22 cellular contexts compared by ENCODE assay signal in genomic region chrX:38660395-38661179, GRCh38.
"Had no signal": no experiment of that assay in that cellular context is flagged by ENCODE, and none has a peak within 500 bp of the region (broad histone marks: within the 10 kb centered on the region; RNA-seq: fewer than 3 reads in every experiment).

No MANE protein-coding gene starts in this region.

- ATAC-seq: heart left ventricle; naive thymus-derived CD4-positive, alpha-beta T cell; right cardiac atrium; stimulated activated naive B cell treated with anti-CD40 and anti-IgM and Interleukin-4, amounts not matched to agents 10 μg/mL and 1 μg/mL and 100 μg/mL, for 72 hours had no signal

- H3K27ac ChIP-seq: epithelial cell of prostate, heart left ventricle, neural progenitor cell, prostate gland, skin epidermis, testis, uterus had no signal

- H3K4me1 ChIP-seq: heart left ventricle, neural progenitor cell, prostate gland, testis, uterus had no signal

- FAIRE-seq: keratinocyte had no signal

- H3K4me2 ChIP-seq: neural progenitor cell had no signal

- H3K4me1 Mint-ChIP-seq: activated naive CD4-positive, alpha-beta T cell treated with anti-CD3 and anti-CD28 coated beads, Interleukin-2, amount 10 ng/mL, durations not matched to agents 7 days and 5 days; neural progenitor cell; stimulated activated naive B cell treated with anti-CD40 and anti-IgM and Interleukin-4, amounts not matched to agents 10 μg/mL and 1 μg/mL and 100 μg/mL, for 72 hours had no signal

- H3K27me3 Mint-ChIP-seq: activated CD4-positive, alpha-beta memory T cell treated with anti-CD3 and anti-CD28 coated beads, Interleukin-2, amount 10 ng/mL, durations not matched to agents 7 days and 5 days; activated naive CD4-positive, alpha-beta T cell treated with anti-CD3 and anti-CD28 coated beads, Interleukin-2, amount 10 ng/mL, durations not matched to agents 7 days and 5 days; naive thymus-derived CD4-positive, alpha-beta T cell had no signal

- H3K36me3 ChIP-seq: heart left ventricle, neural progenitor cell, prostate gland, uterus had no signal

- H2AFZ ChIP-seq: neural progenitor cell had no signal

- H3K27me3 ChIP-seq: neural progenitor cell, testis, uterus had no signal

- H3K4me3 Mint-ChIP-seq: activated CD4-positive, alpha-beta memory T cell treated with anti-CD3 and anti-CD28 coated beads, Interleukin-2, amount 10 ng/mL, durations not matched to agents 7 days and 5 days; activated naive CD4-positive, alpha-beta T cell treated with anti-CD3 and anti-CD28 coated beads, Interleukin-2, amount 10 ng/mL, durations not matched to agents 7 days and 5 days; brain; naive thymus-derived CD4-positive, alpha-beta T cell; neural progenitor cell; stimulated activated naive B cell treated with anti-CD40 and anti-IgM and Interleukin-4, amounts not matched to agents 10 μg/mL and 1 μg/mL and 100 μg/mL, for 72 hours had no signal

- H3K36me3 Mint-ChIP-seq: activated naive CD4-positive, alpha-beta T cell treated with anti-CD3 and anti-CD28 coated beads, Interleukin-2, amount 10 ng/mL, durations not matched to agents 7 days and 5 days; brain; naive thymus-derived CD4-positive, alpha-beta T cell; neural progenitor cell; stimulated activated naive B cell treated with anti-CD40 and anti-IgM and Interleukin-4, amounts not matched to agents 10 μg/mL and 1 μg/mL and 100 μg/mL, for 72 hours had no signal

- H3K9me3 ChIP-seq: heart left ventricle, prostate gland, testis, uterus had no signal

- DNase-seq: activated CD4-positive, alpha-beta memory T cell treated with anti-CD3 and anti-CD28 coated beads, Interleukin-2, amount 10 ng/mL, durations not matched to agents 7 days and 5 days; activated CD4-positive, alpha-beta T cell treated with anti-CD3 and anti-CD28 coated beads for 48 hours; activated CD4-positive, CD25-positive, alpha-beta regulatory T cell; activated effector memory CD4-positive, alpha-beta T cell treated with anti-CD3 and anti-CD28 coated beads, Interleukin-2, amount 50 U/mL, for 16 hours; activated naive CD4-positive, alpha-beta T cell treated with anti-CD3 and anti-CD28 coated beads, Interleukin-2, amount 10 ng/mL, durations not matched to agents 7 days and 5 days; anterior cingulate cortex; heart left ventricle; naive thymus-derived CD4-positive, alpha-beta T cell; right cardiac atrium; stimulated activated CD4-positive, alpha-beta T cell treated with anti-CD3 and anti-CD28 coated beads, Interleukin-15, amount 100 ng/mL, for 24 hours; stimulated activated naive B cell treated with anti-CD40 and anti-IgM and Interleukin-4, amounts not matched to agents 10 μg/mL and 1 μg/mL and 100 μg/mL, for 72 hours; T-helper 9 cell; testis; trophoblast cell; uterus had no signal

- H3K9me3 Mint-ChIP-seq: activated CD4-positive, alpha-beta memory T cell treated with anti-CD3 and anti-CD28 coated beads, Interleukin-2, amount 10 ng/mL, durations not matched to agents 7 days and 5 days; activated naive CD4-positive, alpha-beta T cell treated with anti-CD3 and anti-CD28 coated beads, Interleukin-2, amount 10 ng/mL, durations not matched to agents 7 days and 5 days; brain; naive thymus-derived CD4-positive, alpha-beta T cell; neural progenitor cell; stimulated activated naive B cell treated with anti-CD40 and anti-IgM and Interleukin-4, amounts not matched to agents 10 μg/mL and 1 μg/mL and 100 μg/mL, for 72 hours had no signal

- H3K4me3 ChIP-seq: heart left ventricle, lung, neural progenitor cell, prostate gland, skin epidermis, testis, uterus had no signal

- H3K27ac Mint-ChIP-seq: activated CD4-positive, alpha-beta memory T cell treated with anti-CD3 and anti-CD28 coated beads, Interleukin-2, amount 10 ng/mL, durations not matched to agents 7 days and 5 days; activated naive CD4-positive, alpha-beta T cell treated with anti-CD3 and anti-CD28 coated beads, Interleukin-2, amount 10 ng/mL, durations not matched to agents 7 days and 5 days; naive thymus-derived CD4-positive, alpha-beta T cell; neural progenitor cell; stimulated activated naive B cell treated with anti-CD40 and anti-IgM and Interleukin-4, amounts not matched to agents 10 μg/mL and 1 μg/mL and 100 μg/mL, for 72 hours had no signal
